1 cellular context compared by ENCODE assay signal in the genomic region with DNA sequence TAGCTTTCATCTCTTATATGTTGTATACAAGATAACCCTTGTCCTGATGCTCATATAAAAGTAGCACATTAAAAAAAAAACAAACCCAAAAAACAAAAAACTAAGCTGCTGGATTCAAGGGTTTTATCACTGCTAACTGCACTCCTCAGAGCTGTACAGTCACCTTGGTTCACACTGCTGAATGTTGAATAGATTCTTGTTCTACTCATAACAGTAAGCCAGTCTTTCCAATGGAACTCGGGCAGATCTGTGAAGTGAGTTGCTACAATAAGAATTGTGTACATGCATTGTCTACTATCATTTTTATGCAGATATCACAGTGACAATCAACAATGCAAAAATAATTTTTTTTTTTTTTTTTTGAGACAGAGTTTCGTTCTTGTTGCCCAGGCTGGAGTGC.
TF ChIP-seq lines count a peak whose summit lies in the region.

No MANE protein-coding gene starts in this region.

TF ChIP-seq in HepG2, 621 proteins besides CTCF, POLR2A, EP300 and RAD21:
- TF ChIP-seq ZNF562 (CRISPR knock-in tag; IDR thresholded peaks at IDR 0.05; ENCODE audit: borderline replicate concordance): no peak
- no peak for TF ChIP-seq TIGD3 (CRISPR knock-in tag; IDR thresholded peaks at IDR 0.05; ENCODE audit: borderline replicate concordance)
- no peak for TF ChIP-seq ETV6 (CRISPR knock-in tag; conservative IDR thresholded peaks at IDR 0.05)
- TF ChIP-seq RFX3 (CRISPR knock-in tag; IDR thresholded peaks at IDR 0.05): no peak
- TF ChIP-seq ZNF12 (CRISPR knock-in tag; IDR thresholded peaks at IDR 0.05): no peak
- TF ChIP-seq SMARCC2 (IDR thresholded peaks at IDR 0.05): no peak
- no peak for TF ChIP-seq ZNF749 (CRISPR knock-in tag; IDR thresholded peaks at IDR 0.05; ENCODE audit: borderline replicate concordance)
